8 cellular contexts compared by ENCODE assay signal in genomic region chr15:80955571-80956452, GRCh38. TPM values are rescaled to one million over a fixed set of nuclear protein-coding genes. Genes with fewer than 3 reads are reported as not detected.
DNase-seq lines count a peak whose midpoint lies in the region; ATAC-seq and TF ChIP-seq lines count a peak whose summit lies in the region.
"Not testable (repeated sequence)": the region's sequence is repeated elsewhere in the genome, so short reads cannot be mapped to it uniquely, and the experiment has no call there.

No MANE protein-coding gene starts in this region.

- H2AFZ ChIP-seq in osteoblast (ENCODE audit: low read length): not testable (repeated sequence)

- H3K36me3 ChIP-seq in BLaER1 treated with 17β-estradiol and CSF1 and Interleukin-3, amounts not matched to agents 10 nM and 100 nM: peaks cover 32 to 63% (median 47%) of the 10 kb centered on the region in 11 experiments
- peaks cover 11% of the 10 kb centered on the region for H3K36me3 ChIP-seq in osteoblast (ENCODE audit: insufficient read depth, low read length)

- POLR2A ChIA-PET in activated CD4-positive, alpha-beta T cell treated with anti-CD3 and anti-CD28 coated beads, Interleukin-2, amount 10 ng/mL, durations not matched to agents 7 days and 5 days (lab: Charles Lee); activated naive CD8-positive, alpha-beta T cell treated with anti-CD3 and anti-CD28 coated beads, Interleukin-2, amount 10 ng/mL, durations not matched to agents 7 days and 5 days (lab: Charles Lee): not testable (repeated sequence)

- H3K4me1 Mint-ChIP-seq in activated CD4-positive, alpha-beta T cell treated with anti-CD3 and anti-CD28 coated beads, Interleukin-2, amount 10 ng/mL, durations not matched to agents 7 days and 5 days; activated naive CD8-positive, alpha-beta T cell treated with anti-CD3 and anti-CD28 coated beads, Interleukin-2, amount 10 ng/mL, durations not matched to agents 7 days and 5 days: not testable (repeated sequence)

- ATAC-seq in activated naive CD8-positive, alpha-beta T cell treated with anti-CD3 and anti-CD28 coated beads, Interleukin-2, amount 10 ng/mL, durations not matched to agents 7 days and 5 days (ENCODE audit: low read depth): peak; percentile 52

- H3K4me1 ChIP-seq in BLaER1 treated with 17β-estradiol and CSF1 and Interleukin-3, amounts not matched to agents 10 nM and 100 nM: peaks cover 18 to 50% (median 27%) of the 10 kb centered on the region in 10 experiments
- H3K4me1 ChIP-seq in osteoblast (ENCODE audit: insufficient read depth, low read length): peaks cover 13% of the 10 kb centered on the region

- peak overlapping the region in 8 of 11 experiments; percentile 0 to 63 (median 41); a peak in 11 of 22 replicates for H3K27ac ChIP-seq in BLaER1 treated with 17β-estradiol and CSF1 and Interleukin-3, amounts not matched to agents 10 nM and 100 nM
- peak overlapping the region; percentile 42 for H3K27ac ChIP-seq in osteoblast (ENCODE audit: low read depth, low read length)

- DNase-seq in HCEC 1CT: peak; percentile 80
- peak; percentile 7 to 60 for DNase-seq in NOMO-1 (lab: John Stamatoyannopoulos, UW; ENCODE audit: unreplicated experiment in 2 of 2)
- peak; percentile 18 for DNase-seq in activated CD4-positive, alpha-beta T cell treated with anti-CD3 and anti-CD28 coated beads, Interleukin-2, amount 10 ng/mL, durations not matched to agents 7 days and 5 days
- not testable (repeated sequence) for DNase-seq in activated naive CD8-positive, alpha-beta T cell treated with anti-CD3 and anti-CD28 coated beads, Interleukin-2, amount 10 ng/mL, durations not matched to agents 7 days and 5 days; osteoblast (ENCODE audit: insufficient read length, low spot score, missing footprints)
- peak; percentile 89 for DNase-seq in fibroblast of the aortic adventitia (ENCODE audit: low read depth)
- peak; percentile 32 to 40 for DNase-seq in stimulated activated CD8-positive, alpha-beta memory T cell treated with anti-CD3 and anti-CD28 coated beads, Interleukin-2, amount 100 ng/mL, for 48 hours (ENCODE audit: low read depth in 2 of 2)

- H3K9me3 Mint-ChIP-seq in activated CD4-positive, alpha-beta T cell treated with anti-CD3 and anti-CD28 coated beads, Interleukin-2, amount 10 ng/mL, durations not matched to agents 7 days and 5 days; activated naive CD8-positive, alpha-beta T cell treated with anti-CD3 and anti-CD28 coated beads, Interleukin-2, amount 10 ng/mL, durations not matched to agents 7 days and 5 days: not testable (repeated sequence)

- TF ChIP-seq CTCF in fibroblast of the aortic adventitia (IDR thresholded peaks at IDR 0.05; ENCODE audit: insufficient read depth, low read length); osteoblast (IDR thresholded peaks at IDR 0.05; ENCODE audit: extremely low read depth, low read depth, low read length): not testable (repeated sequence)

- peak overlapping the region in 3 of 10 experiments; percentile 6 to 30 (median 28); a peak in 2 of 20 replicates for H3K4me3 ChIP-seq in BLaER1 treated with 17β-estradiol and CSF1 and Interleukin-3, amounts not matched to agents 10 nM and 100 nM
- H3K4me3 ChIP-seq in fibroblast of the aortic adventitia (ENCODE audit: low read depth, low read length); osteoblast (ENCODE audit: insufficient read depth, low read length): not testable (repeated sequence)

- H3K9me3 ChIP-seq in BLaER1 treated with 17β-estradiol and CSF1 and Interleukin-3, amounts not matched to agents 10 nM and 100 nM (replicated peaks in 1 of 11): peaks cover 0 to 14% (median under 1%) of the 10 kb centered on the region in 11 experiments; a peak in 5 of 22 replicates
- not testable (repeated sequence) for H3K9me3 ChIP-seq in osteoblast (ENCODE audit: low read depth, low read length)

- not testable (repeated sequence) for H3K27ac Mint-ChIP-seq in activated CD4-positive, alpha-beta T cell treated with anti-CD3 and anti-CD28 coated beads, Interleukin-2, amount 10 ng/mL, durations not matched to agents 7 days and 5 days; activated naive CD8-positive, alpha-beta T cell treated with anti-CD3 and anti-CD28 coated beads, Interleukin-2, amount 10 ng/mL, durations not matched to agents 7 days and 5 days

- CTCF ChIA-PET in activated CD4-positive, alpha-beta T cell treated with anti-CD3 and anti-CD28 coated beads, Interleukin-2, amount 10 ng/mL, durations not matched to agents 7 days and 5 days (lab: Charles Lee): interaction anchor here (0.6 to 1.5 kb wide), 3 partner anchors 12 to 179 kb away, joined by 3 to 4 read pairs (median 3); no protein-coding TSS in a partner anchor

- H3K4me3 Mint-ChIP-seq in activated CD4-positive, alpha-beta T cell treated with anti-CD3 and anti-CD28 coated beads, Interleukin-2, amount 10 ng/mL, durations not matched to agents 7 days and 5 days; activated naive CD8-positive, alpha-beta T cell treated with anti-CD3 and anti-CD28 coated beads, Interleukin-2, amount 10 ng/mL, durations not matched to agents 7 days and 5 days: not testable (repeated sequence)

- peak overlapping the region; percentile 25 to 92 (median 70) for H3K4me2 ChIP-seq in BLaER1 treated with 17β-estradiol and CSF1 and Interleukin-3, amounts not matched to agents 10 nM and 100 nM
- peak overlapping the region; percentile 10 for H3K4me2 ChIP-seq in osteoblast (ENCODE audit: insufficient read depth, low read length)

- H3K27me3 Mint-ChIP-seq in activated CD4-positive, alpha-beta T cell treated with anti-CD3 and anti-CD28 coated beads, Interleukin-2, amount 10 ng/mL, durations not matched to agents 7 days and 5 days; activated naive CD8-positive, alpha-beta T cell treated with anti-CD3 and anti-CD28 coated beads, Interleukin-2, amount 10 ng/mL, durations not matched to agents 7 days and 5 days: not testable (repeated sequence)

- H3K36me3 Mint-ChIP-seq in activated CD4-positive, alpha-beta T cell treated with anti-CD3 and anti-CD28 coated beads, Interleukin-2, amount 10 ng/mL, durations not matched to agents 7 days and 5 days (ENCODE audit: low read depth): peaks cover 35% of the 10 kb centered on the region
- peaks cover 17% of the 10 kb centered on the region for H3K36me3 Mint-ChIP-seq in activated naive CD8-positive, alpha-beta T cell treated with anti-CD3 and anti-CD28 coated beads, Interleukin-2, amount 10 ng/mL, durations not matched to agents 7 days and 5 days

- peak overlapping the region in 2 of 11 experiments; percentile 9 to 15; a peak in 3 of 22 replicates for H3K9ac ChIP-seq in BLaER1 treated with 17β-estradiol and CSF1 and Interleukin-3, amounts not matched to agents 10 nM and 100 nM

- not testable (repeated sequence) for H3K79me2 ChIP-seq in osteoblast (ENCODE audit: insufficient read depth, low read length)

- H3K27me3 ChIP-seq in BLaER1 treated with 17β-estradiol and CSF1 and Interleukin-3, amounts not matched to agents 10 nM and 100 nM; osteoblast (ENCODE audit: insufficient read depth, low read length): not testable (repeated sequence)

- peaks cover 0 to 14% (median 0%) of the 10 kb centered on the region in 11 experiments; a peak in 3 of 22 replicates for H4K20me1 ChIP-seq in BLaER1 treated with 17β-estradiol and CSF1 and Interleukin-3, amounts not matched to agents 10 nM and 100 nM
- H4K20me1 ChIP-seq in osteoblast (ENCODE audit: insufficient read depth, low read length): peaks cover 17% of the 10 kb centered on the region

RNA-seq across cellular contexts. Expression of gene MESD, which starts 33.8 kb away (rescaled TPM):
- 10 to 100 TPM; 34.0 to 34.3 TPM for total RNA-seq in activated CD4-positive, alpha-beta T cell treated with anti-CD3 and anti-CD28 coated beads, Interleukin-2, amount 10 ng/mL, durations not matched to agents 7 days and 5 days
- total RNA-seq in activated naive CD8-positive, alpha-beta T cell treated with anti-CD3 and anti-CD28 coated beads, Interleukin-2, amount 10 ng/mL, durations not matched to agents 7 days and 5 days: 10 to 100 TPM; 28.0 to 28.4 TPM
- total RNA-seq in fibroblast of the aortic adventitia (ENCODE audit: low replicate concordance): 18.9 and 25.8 TPM in 2 replicates
- total RNA-seq in osteoblast: 16.6 and 18.6 TPM in 2 replicates

RNA-seq across cellular contexts. Expression of gene TLNRD1, which starts 44.9 kb away (rescaled TPM):
- total RNA-seq in activated CD4-positive, alpha-beta T cell treated with anti-CD3 and anti-CD28 coated beads, Interleukin-2, amount 10 ng/mL, durations not matched to agents 7 days and 5 days: 10 to 100 TPM; 28.6 to 34.2 TPM
- total RNA-seq in activated naive CD8-positive, alpha-beta T cell treated with anti-CD3 and anti-CD28 coated beads, Interleukin-2, amount 10 ng/mL, durations not matched to agents 7 days and 5 days: 10 to 100 TPM; 24.0 to 24.5 TPM
- total RNA-seq in fibroblast of the aortic adventitia (ENCODE audit: low replicate concordance) (9.3 and 10.5 TPM in 2 replicates), osteoblast (7.1 and 7.6 TPM in 2 replicates)
